ENCODE assay signal across 22 cellular contexts in genomic region chr14:32313977-32314376, GRCh38.
"Had no signal": no experiment of that assay in that cellular context is flagged by ENCODE, and none has a peak within 500 bp of the region (broad histone marks: within the 10 kb centered on the region; RNA-seq: fewer than 3 reads in every experiment).

No MANE protein-coding gene starts in this region.

- H3K9me3 ChIP-seq: adrenal gland, breast epithelium, esophagus muscularis mucosa, gastroesophageal sphincter, heart left ventricle, left ventricle myocardium inferior, psoas muscle, stomach had no signal

- H3K27me3 ChIP-seq: adrenal gland, breast epithelium, esophagus muscularis mucosa, gastroesophageal sphincter, heart left ventricle, stomach had no signal

- DNase-seq: activated CD4-positive, alpha-beta T cell treated with anti-CD3 and anti-CD28 coated beads for 36 hours; activated CD4-positive, alpha-beta T cell treated with anti-CD3 and anti-CD28 coated beads, Interleukin-2, amount 50 U/mL, for 48 hours; activated gamma-delta T cell treated with Interleukin-2 at 50 U/mL for 16 hours; activated T-cell treated with anti-CD3 and anti-CD28 coated beads for 4 hours; adrenal gland; cerebellar nuclear complex; effector CD8-positive, alpha-beta T cell; heart left ventricle; kidney; left ventricle myocardium inferior; naive B cell; psoas muscle; right cardiac atrium; stimulated activated CD4-positive, alpha-beta T cell treated with anti-CD3 and anti-CD28 coated beads, Interleukin-15, amount 100 ng/mL, for 24 hours; stimulated activated CD4-positive, alpha-beta T cell treated with anti-CD3 and anti-CD28 coated beads, Interleukin-2, amount 100 ng/mL, for 48 hours; stomach had no signal

- H3K4me3 ChIP-seq: adrenal gland, breast epithelium, esophagus muscularis mucosa, gastroesophageal sphincter, heart left ventricle, left ventricle myocardium inferior, psoas muscle, skin epidermis, stomach had no signal

- H3K4me1 ChIP-seq: adrenal gland, gastroesophageal sphincter, stomach had no signal

- H3K27ac ChIP-seq: adrenal gland, breast epithelium, esophagus muscularis mucosa, gastroesophageal sphincter, heart left ventricle, left ventricle myocardium inferior, psoas muscle, skin epidermis, stomach had no signal

- H3K36me3 ChIP-seq: adrenal gland, breast epithelium, esophagus muscularis mucosa, gastroesophageal sphincter, heart left ventricle, left ventricle myocardium inferior, stomach had no signal

- ATAC-seq: activated CD4-positive, alpha-beta T cell treated with anti-CD3 and anti-CD28 coated beads for 36 hours; activated naive CD4-positive, alpha-beta T cell treated with anti-CD3 and anti-CD28 coated beads, Interleukin-2, amount 50 U/mL, for 72 hours; gastroesophageal sphincter; heart left ventricle; psoas muscle; right cardiac atrium; WTC11 had no signal
